ENCODE assay signal across 8 cellular contexts in genomic region chr11:46560300-46561025, GRCh38. TPM values are rescaled to one million over a fixed set of nuclear protein-coding genes. Genes with fewer than 3 reads are reported as not detected.
DNase-seq lines count a peak whose midpoint lies in the region; ATAC-seq and TF ChIP-seq lines count a peak whose summit lies in the region.

No MANE protein-coding gene starts in this region.

- WGBS in heart right ventricle, 2 donors = 10 to 23% methylated on average over 6 of the region's 6 CpGs

- H3K4me3 Mint-ChIP-seq in activated CD8-positive, alpha-beta T cell treated with anti-CD3 and anti-CD28 coated beads, Interleukin-2, amount 10 ng/mL, durations not matched to agents 7 days and 5 days = peak overlapping the region; percentile 89
- peak overlapping the region; percentile 76 for H3K4me3 Mint-ChIP-seq in stimulated activated memory B cell treated with anti-CD40 and anti-IgM and Interleukin-4, amounts not matched to agents 10 μg/mL and 1 μg/mL and 100 μg/mL, for 72 hours

- peaks cover 6% of the 10 kb centered on the region for H3K36me3 Mint-ChIP-seq in activated CD8-positive, alpha-beta T cell treated with anti-CD3 and anti-CD28 coated beads, Interleukin-2, amount 10 ng/mL, durations not matched to agents 7 days and 5 days (ENCODE audit: low read depth)
- H3K36me3 Mint-ChIP-seq in stimulated activated memory B cell treated with anti-CD40 and anti-IgM and Interleukin-4, amounts not matched to agents 10 μg/mL and 1 μg/mL and 100 μg/mL, for 72 hours = no peaks in the 10 kb centered on the region

- H3K4me3 ChIP-seq in heart right ventricle = peak overlapping the region in 9 of 10 donors; percentile 22 to 52 (median 48)

- POLR2A ChIA-PET in activated CD8-positive, alpha-beta T cell treated with anti-CD3 and anti-CD28 coated beads, Interleukin-2, amount 10 ng/mL, durations not matched to agents 7 days and 5 days (lab: Charles Lee) = interaction anchor here (1.1 to 2.6 kb wide), 4 partner anchors 10 to 57 kb away, joined by 4 to 12 read pairs (median 4); partner anchors contain the start of genes AMBRA1 and ATG13

- no peaks in the 10 kb centered on the region for H3K9me3 ChIP-seq in heart right ventricle

- no peak for TF ChIP-seq CTCF in heart right ventricle (IDR thresholded peaks at IDR 0.05)

- H3K27ac Mint-ChIP-seq in activated CD8-positive, alpha-beta T cell treated with anti-CD3 and anti-CD28 coated beads, Interleukin-2, amount 10 ng/mL, durations not matched to agents 7 days and 5 days = peak overlapping the region; percentile 96
- H3K27ac Mint-ChIP-seq in stimulated activated memory B cell treated with anti-CD40 and anti-IgM and Interleukin-4, amounts not matched to agents 10 μg/mL and 1 μg/mL and 100 μg/mL, for 72 hours = peak overlapping the region; percentile 80

- no peaks in the 10 kb centered on the region for H3K36me3 ChIP-seq in heart right ventricle

- no peaks in the 10 kb centered on the region for H3K27me3 Mint-ChIP-seq in activated CD8-positive, alpha-beta T cell treated with anti-CD3 and anti-CD28 coated beads, Interleukin-2, amount 10 ng/mL, durations not matched to agents 7 days and 5 days (ENCODE audit: low read depth)
- H3K27me3 Mint-ChIP-seq in stimulated activated memory B cell treated with anti-CD40 and anti-IgM and Interleukin-4, amounts not matched to agents 10 μg/mL and 1 μg/mL and 100 μg/mL, for 72 hours = no peaks in the 10 kb centered on the region

- CTCF ChIA-PET in activated CD8-positive, alpha-beta T cell treated with anti-CD3 and anti-CD28 coated beads, Interleukin-2, amount 10 ng/mL, durations not matched to agents 7 days and 5 days (lab: Charles Lee) = interaction anchor here (0.6 to 3.1 kb wide), 16 partner anchors 10 to 452 kb away, joined by 3 to 27 read pairs (median 6); partner anchors contain the start of genes AMBRA1, ATG13 and HARBI1

- peak; percentile 60 for ATAC-seq in Right ventricle myocardium inferior
- peak; percentile 83 for ATAC-seq in activated CD8-positive, alpha-beta T cell treated with anti-CD3 and anti-CD28 coated beads, Interleukin-2, amount 10 ng/mL, durations not matched to agents 7 days and 5 days
- peak in 6 of 8 donors; percentile 41 to 71 (median 62) for ATAC-seq in heart right ventricle
- ATAC-seq in stimulated activated memory B cell treated with anti-CD40 and anti-IgM and Interleukin-4, amounts not matched to agents 10 μg/mL and 1 μg/mL and 100 μg/mL, for 72 hours = peak; percentile 54

- intact Hi-C loops in Right ventricle myocardium inferior (cut with DNase I) (no loop called here), cardiac septum (cut with DNase I) (no loop called here), heart right ventricle (cut with DNase I) (no loop called here)

- peak overlapping the region; percentile 24 to 88 (median 72) for H3K27ac ChIP-seq in heart right ventricle

- H3K4me1 Mint-ChIP-seq in activated CD8-positive, alpha-beta T cell treated with anti-CD3 and anti-CD28 coated beads, Interleukin-2, amount 10 ng/mL, durations not matched to agents 7 days and 5 days (ENCODE audit: low read depth) = peaks cover 58% of the 10 kb centered on the region
- H3K4me1 Mint-ChIP-seq in stimulated activated memory B cell treated with anti-CD40 and anti-IgM and Interleukin-4, amounts not matched to agents 10 μg/mL and 1 μg/mL and 100 μg/mL, for 72 hours = peaks cover 41% of the 10 kb centered on the region

- no peaks in the 10 kb centered on the region for H3K9me3 Mint-ChIP-seq in activated CD8-positive, alpha-beta T cell treated with anti-CD3 and anti-CD28 coated beads, Interleukin-2, amount 10 ng/mL, durations not matched to agents 7 days and 5 days (ENCODE audit: insufficient read depth)
- H3K9me3 Mint-ChIP-seq in stimulated activated memory B cell treated with anti-CD40 and anti-IgM and Interleukin-4, amounts not matched to agents 10 μg/mL and 1 μg/mL and 100 μg/mL, for 72 hours = no peaks in the 10 kb centered on the region

- H3K4me1 ChIP-seq in heart right ventricle = peaks cover 0 to 55% (median 32%) of the 10 kb centered on the region in 9 donors

- DNase-seq in Right ventricle myocardium inferior (ENCODE audit: missing footprints) = no peak
- DNase-seq in cardiac septum (ENCODE audit: low spot score) = no peak
- DNase-seq in HT-29 (ENCODE audit: low spot score) = peak; percentile 72
- peak; percentile 61 for DNase-seq in activated CD8-positive, alpha-beta T cell treated with anti-CD3 and anti-CD28 coated beads, Interleukin-2, amount 10 ng/mL, durations not matched to agents 7 days and 5 days
- DNase-seq in heart right ventricle = no peak
- no peak for DNase-seq in islet precursor cell
- no peak for DNase-seq in activated CD8-positive, alpha-beta memory T cell treated with anti-CD3 and anti-CD28 coated beads, Interleukin-2, amount 50 U/mL, for 4 hours

- no peaks in the 10 kb centered on the region for H3K27me3 ChIP-seq in heart right ventricle

RNA-seq across cellular contexts. Expression of gene AMBRA1, which starts 33.4 kb away (rescaled TPM):
- total RNA-seq in Right ventricle myocardium inferior (14.8 TPM), cardiac septum (18.0 TPM), heart right ventricle (10 to 100 TPM; 11.7 to 23.3 (median 17.1) TPM)
- 34.0 and 34.1 TPM in 2 replicates for total RNA-seq in HT-29 (2014; rRNA removed; shearing (Covaris generic))
- total RNA-seq in activated CD8-positive, alpha-beta T cell treated with anti-CD3 and anti-CD28 coated beads, Interleukin-2, amount 10 ng/mL, durations not matched to agents 7 days and 5 days = 10 to 100 TPM; 34.0 to 35.1 TPM
- 1 to 10 TPM; 5.2 to 7.5 TPM for polyA plus RNA-seq in heart right ventricle

RNA-seq across cellular contexts. Expression of gene HARBI1, which starts 56.6 kb away (rescaled TPM):
- total RNA-seq in Right ventricle myocardium inferior (3.5 TPM), cardiac septum (2.9 TPM), heart right ventricle (1 to 10 TPM; 2.6 to 4.4 (median 3.2) TPM)
- total RNA-seq in HT-29 (2014; rRNA removed; shearing (Covaris generic)) = 8.0 and 8.3 TPM in 2 replicates
- total RNA-seq in activated CD8-positive, alpha-beta T cell treated with anti-CD3 and anti-CD28 coated beads, Interleukin-2, amount 10 ng/mL, durations not matched to agents 7 days and 5 days = 1 to 10 TPM; 5.0 to 6.7 TPM
- 1 to 10 TPM; 1.7 to 2.5 TPM for polyA plus RNA-seq in heart right ventricle

RNA-seq across cellular contexts. Expression of gene ATG13, which starts 56.9 kb away (rescaled TPM):
- total RNA-seq in Right ventricle myocardium inferior (39.4 TPM), cardiac septum (43.4 TPM), heart right ventricle (10 to 100 TPM; 35.7 to 50.6 (median 42.5) TPM)
- total RNA-seq in HT-29 (2014; rRNA removed; shearing (Covaris generic)) = 140 and 152 TPM in 2 replicates
- total RNA-seq in activated CD8-positive, alpha-beta T cell treated with anti-CD3 and anti-CD28 coated beads, Interleukin-2, amount 10 ng/mL, durations not matched to agents 7 days and 5 days = 10 to 100 TPM; 57.8 to 58.4 TPM
- 10 to 100 TPM; 25.8 to 28.6 TPM for polyA plus RNA-seq in heart right ventricle

Comparison
In these comparisons a context has a peak if more than half of its experiments do, and no peak if none do; other contexts are left out.
1. DNase-seq: peak in HT-29 (single experiment) and activated CD8-positive, alpha-beta T cell treated with anti-CD3 and anti-CD28 coated beads, Interleukin-2, amount 10 ng/mL, durations not matched to agents 7 days and 5 days (single experiment); none in Right ventricle myocardium inferior (single experiment), cardiac septum (single experiment), heart right ventricle (0 of 2), islet precursor cell (single experiment) and activated CD8-positive, alpha-beta memory T cell treated with anti-CD3 and anti-CD28 coated beads, Interleukin-2, amount 50 U/mL, for 4 hours (single experiment).
2. Peak in every context shown above with its lines, with median percentiles within 50 percentile points of each other: ATAC-seq.